Comparison of ENCODE assay signal across 1 cellular context in the genomic region with DNA sequence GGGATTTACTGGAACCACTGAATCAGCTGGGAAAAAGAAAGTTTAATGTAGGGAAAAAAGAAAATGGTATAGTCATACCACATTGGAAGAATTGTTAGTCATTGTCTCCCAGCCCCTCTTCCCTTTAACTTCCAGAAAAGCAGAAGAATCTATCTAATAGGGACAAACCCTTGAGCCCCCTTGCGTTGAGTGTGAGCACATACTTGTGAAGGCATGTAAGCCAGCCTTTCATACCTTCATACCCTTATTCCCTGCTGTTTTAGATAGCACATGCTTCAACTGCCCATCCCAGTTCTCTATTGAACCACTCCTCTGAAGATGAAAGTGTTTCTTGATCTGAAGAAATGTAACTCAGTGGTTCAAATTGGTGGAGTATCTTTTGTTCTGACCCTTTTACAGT.
TF ChIP-seq lines count a peak whose summit lies in the region.

No MANE protein-coding gene starts in this region.

TF ChIP-seq in HepG2, 621 proteins besides CTCF, POLR2A, EP300 and RAD21:
- TF ChIP-seq HNF4G (IDR thresholded peaks at IDR 0.05; ENCODE audit: borderline replicate concordance, low read depth, low read length) (no peak), HNF4G (CRISPR knock-in tag; IDR thresholded peaks at IDR 0.05; ENCODE audit: borderline replicate concordance, low read depth) (0 out of 2 replicates have a peak, but pooled peaks have one; percentile 5), RARG (CRISPR knock-in tag; IDR thresholded peaks at IDR 0.05; ENCODE audit: low read depth) (no peak), ONECUT2 (CRISPR knock-in tag; IDR thresholded peaks at IDR 0.05) (no peak), HIVEP1 (CRISPR knock-in tag; IDR thresholded peaks at IDR 0.05) (no peak), GATAD1 (CRISPR knock-in tag; IDR thresholded peaks at IDR 0.05) (no peak), PHF20 (CRISPR knock-in tag; IDR thresholded peaks at IDR 0.05) (no peak), PLRG1 (conservative IDR thresholded peaks at IDR 0.05) (no peak), RARA (CRISPR knock-in tag; IDR thresholded peaks at IDR 0.05) (no peak), ZNF230 (CRISPR knock-in tag; IDR thresholded peaks at IDR 0.05) (no peak), ZNF792 (CRISPR knock-in tag; IDR thresholded peaks at IDR 0.05) (0 out of 2 replicates have a peak, but pooled peaks have one; percentile 6), RFX3 (CRISPR knock-in tag; IDR thresholded peaks at IDR 0.05) (no peak), HNRNPK (IDR thresholded peaks at IDR 0.05; ENCODE audit: low read depth, low read length, poor library complexity, severe bottlenecking) (no peak), ZNF629 (CRISPR knock-in tag; conservative IDR thresholded peaks at IDR 0.05) (no peak)
